In the genomic region with DNA sequence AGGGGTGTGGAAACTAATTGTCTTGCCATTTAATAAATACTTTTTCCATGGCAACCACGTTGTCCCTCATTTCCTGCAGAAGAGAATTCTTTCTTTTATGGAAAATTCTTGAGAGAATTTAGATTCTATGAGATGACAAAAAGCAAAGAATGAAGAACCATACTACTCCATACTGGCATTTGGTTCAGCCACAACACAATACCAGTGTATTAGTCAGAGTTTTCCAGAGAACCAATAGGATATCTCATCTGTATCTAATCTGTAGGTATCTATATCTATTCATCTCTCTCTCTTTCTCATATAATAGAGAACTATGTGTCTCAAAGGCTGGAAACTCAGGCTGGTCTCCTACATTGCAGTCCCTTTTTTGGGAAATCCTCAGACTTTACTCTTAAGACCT, we compare ENCODE assay signal across 1 cellular context.
TF ChIP-seq lines count a peak whose summit lies in the region.

No MANE protein-coding gene starts in this region.

TF ChIP-seq in SK-N-SH, 30 proteins besides CTCF, POLR2A, EP300 and RAD21:
- TF ChIP-seq, protein P1, sequence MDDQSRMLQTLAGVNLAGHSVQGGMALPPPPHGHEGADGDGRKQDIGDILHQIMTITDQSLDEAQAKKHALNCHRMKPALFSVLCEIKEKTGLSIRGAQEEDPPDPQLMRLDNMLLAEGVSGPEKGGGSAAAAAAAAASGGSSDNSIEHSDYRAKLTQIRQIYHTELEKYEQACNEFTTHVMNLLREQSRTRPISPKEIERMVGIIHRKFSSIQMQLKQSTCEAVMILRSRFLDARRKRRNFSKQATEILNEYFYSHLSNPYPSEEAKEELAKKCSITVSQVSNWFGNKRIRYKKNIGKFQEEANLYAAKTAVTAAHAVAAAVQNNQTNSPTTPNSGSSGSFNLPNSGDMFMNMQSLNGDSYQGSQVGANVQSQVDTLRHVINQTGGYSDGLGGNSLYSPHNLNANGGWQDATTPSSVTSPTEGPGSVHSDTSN (IDR thresholded peaks at IDR 0.05): no peak
- TF ChIP-seq, protein P2, sequence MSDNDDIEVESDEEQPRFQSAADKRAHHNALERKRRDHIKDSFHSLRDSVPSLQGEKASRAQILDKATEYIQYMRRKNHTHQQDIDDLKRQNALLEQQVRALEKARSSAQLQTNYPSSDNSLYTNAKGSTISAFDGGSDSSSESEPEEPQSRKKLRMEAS (IDR thresholded peaks at IDR 0.05; ENCODE audit: low read depth): no peak
- no peak for TF ChIP-seq JUND (IDR thresholded peaks at IDR 0.05)
- no peak for TF ChIP-seq SIN3A (IDR thresholded peaks at IDR 0.05; ENCODE audit: borderline replicate concordance, low read depth, low read length)
- TF ChIP-seq RFX5 (IDR thresholded peaks at IDR 0.05; ENCODE audit: low read length): no peak
- TF ChIP-seq CHD2 (IDR thresholded peaks at IDR 0.05; ENCODE audit: low read length, partially characterized antibody): no peak
- TF ChIP-seq, protein P3, sequence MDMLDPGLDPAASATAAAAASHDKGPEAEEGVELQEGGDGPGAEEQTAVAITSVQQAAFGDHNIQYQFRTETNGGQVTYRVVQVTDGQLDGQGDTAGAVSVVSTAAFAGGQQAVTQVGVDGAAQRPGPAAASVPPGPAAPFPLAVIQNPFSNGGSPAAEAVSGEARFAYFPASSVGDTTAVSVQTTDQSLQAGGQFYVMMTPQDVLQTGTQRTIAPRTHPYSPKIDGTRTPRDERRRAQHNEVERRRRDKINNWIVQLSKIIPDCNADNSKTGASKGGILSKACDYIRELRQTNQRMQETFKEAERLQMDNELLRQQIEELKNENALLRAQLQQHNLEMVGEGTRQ (IDR thresholded peaks at IDR 0.05; ENCODE audit: borderline replicate concordance, low read depth, low read length): no peak
